ENCODE assay signal across 3 cellular contexts in the genomic region with DNA sequence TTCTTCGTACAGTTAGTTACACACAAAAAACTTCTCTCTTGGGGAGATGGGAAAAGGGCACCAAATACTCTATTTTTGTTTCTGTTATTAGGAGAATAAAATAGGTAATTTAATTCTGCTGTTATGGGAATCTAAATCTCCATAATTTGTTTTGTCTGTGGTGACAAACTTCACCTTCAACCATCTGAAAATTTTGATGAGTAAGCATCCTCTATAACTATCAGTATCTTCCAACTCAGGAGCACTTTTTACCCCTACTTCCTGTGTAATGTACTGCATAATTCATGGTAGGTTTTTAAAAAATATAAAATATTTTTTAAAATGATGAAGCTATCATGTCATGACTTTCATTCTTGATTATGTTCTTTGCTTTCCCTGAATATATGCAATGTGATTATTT.
TF ChIP-seq lines count a peak whose summit lies in the region.

No MANE protein-coding gene starts in this region.

TF ChIP-seq in A549, 52 proteins besides CTCF, POLR2A, EP300 and RAD21:
- TF ChIP-seq ZSCAN20 (CRISPR knock-in tag; IDR thresholded peaks at IDR 0.05) (no peak), MAFK (IDR thresholded peaks at IDR 0.05; ENCODE audit: partially characterized antibody) (peak; percentile 64), PHF8 (IDR thresholded peaks at IDR 0.05; ENCODE audit: borderline replicate concordance, low read depth) (no peak)

TF ChIP-seq in IMR-90, 13 proteins besides CTCF, POLR2A, EP300 and RAD21:
- no peak for TF ChIP-seq MXI1 (IDR thresholded peaks at IDR 0.05; ENCODE audit: borderline replicate concordance, low read depth, low read length)
- peak; percentile 84 for TF ChIP-seq MAFK (IDR thresholded peaks at IDR 0.05; ENCODE audit: low read depth, low read length)
- no peak for TF ChIP-seq CHD1 (IDR thresholded peaks at IDR 0.05; ENCODE audit: low read depth, low read length)
- TF ChIP-seq NFE2L2 (IDR thresholded peaks at IDR 0.05; ENCODE audit: low read depth, low read length) = no peak
- TF ChIP-seq BHLHE40 (IDR thresholded peaks at IDR 0.05; ENCODE audit: low read depth, low read length) = no peak
- TF ChIP-seq FOS (IDR thresholded peaks at IDR 0.05; ENCODE audit: low read depth, low read length) = no peak
- TF ChIP-seq, protein P1, sequence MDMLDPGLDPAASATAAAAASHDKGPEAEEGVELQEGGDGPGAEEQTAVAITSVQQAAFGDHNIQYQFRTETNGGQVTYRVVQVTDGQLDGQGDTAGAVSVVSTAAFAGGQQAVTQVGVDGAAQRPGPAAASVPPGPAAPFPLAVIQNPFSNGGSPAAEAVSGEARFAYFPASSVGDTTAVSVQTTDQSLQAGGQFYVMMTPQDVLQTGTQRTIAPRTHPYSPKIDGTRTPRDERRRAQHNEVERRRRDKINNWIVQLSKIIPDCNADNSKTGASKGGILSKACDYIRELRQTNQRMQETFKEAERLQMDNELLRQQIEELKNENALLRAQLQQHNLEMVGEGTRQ (IDR thresholded peaks at IDR 0.05; ENCODE audit: low read depth, low read length) = no peak
- TF ChIP-seq RCOR1 (IDR thresholded peaks at IDR 0.05; ENCODE audit: insufficient replicate concordance, low read length) = no peak

TF ChIP-seq in H1, 55 proteins besides CTCF, POLR2A, EP300 and RAD21:
- TF ChIP-seq KDM1A (IDR thresholded peaks at IDR 0.05; ENCODE audit: borderline replicate concordance, low read length) (no peak), CHD2 (IDR thresholded peaks at IDR 0.05; ENCODE audit: low read length) (no peak), MAFK (IDR thresholded peaks at IDR 0.05; ENCODE audit: low read depth, low read length) (peak; percentile 46), TBP (IDR thresholded peaks at IDR 0.05; ENCODE audit: low read depth, low read length) (no peak), BRCA1 (IDR thresholded peaks at IDR 0.05; ENCODE audit: low read depth, low read length) (no peak)
